In genomic region chr16:72728516-72728915, GRCh38 we compare ENCODE assay signal across 27 cellular contexts.
"Had no signal": no experiment of that assay in that cellular context is flagged by ENCODE, and none has a peak within 500 bp of the region (broad histone marks: within the 10 kb centered on the region; RNA-seq: fewer than 3 reads in every experiment).

No MANE protein-coding gene starts in this region.

- FAIRE-seq: urothelium cell line had no signal

- H3K27ac ChIP-seq: stomach, suprapubic skin, testis, thoracic aorta, thyroid gland, tibial artery, tibial nerve, transverse colon, upper lobe of left lung, upper lobe of right lung, uterus, vagina had no signal

- H3K27me3 ChIP-seq: stomach, suprapubic skin, testis, thyroid gland, tibial artery, tibial nerve, transverse colon, upper lobe of left lung, upper lobe of right lung, uterus, vagina had no signal

- ATAC-seq: stimulated activated effector memory CD8-positive, alpha-beta T cell treated with anti-CD3 and anti-CD28 coated beads, Interleukin-12 subunit alpha, Interleukin-12 subunit beta, amount 100 ng/mL, for 72 hours; stimulated activated memory B cell treated with anti-CD40 and anti-IgM and Interleukin-4, amounts not matched to agents 10 μg/mL and 1 μg/mL and 100 μg/mL, for 72 hours; stimulated activated naive B cell treated with anti-CD40 and anti-IgM and Interleukin-4, amounts not matched to agents 10 μg/mL and 1 μg/mL and 100 μg/mL, for 72 hours; stimulated activated naive CD8-positive, alpha-beta T cell treated with anti-CD3 and anti-CD28 coated beads, Interleukin-15, amount 100 ng/mL, for 72 hours; stimulated activated naive CD8-positive, alpha-beta T cell treated with anti-CD3 and anti-CD28 coated beads, Interleukin-15, Interleukin-2, amounts not matched to agents 100 U/mL and 50 U/mL, for 24 hours; upper lobe of right lung had no signal

- H3K9me3 ChIP-seq: suprapubic skin, testis, thoracic aorta, thyroid gland, transverse colon, upper lobe of left lung, uterus, vagina had no signal

- DNase-seq: stimulated activated CD4-positive, alpha-beta T cell treated with anti-CD3 and anti-CD28 coated beads, Interleukin-2, amount 100 ng/mL, for 48 hours; stimulated activated CD4-positive, alpha-beta T cell treated with anti-CD3 and anti-CD28 coated beads, Interleukin-4, amount 100 ng/mL, for 1 hour; stimulated activated CD4-positive, alpha-beta T cell treated with anti-CD3 and anti-CD28 coated beads, Interleukin-4, amount 100 ng/mL, for 24 hours; stimulated activated CD4-positive, alpha-beta T cell treated with anti-CD3 and anti-CD28 coated beads, Interleukin-4, amount 100 ng/mL, for 4 hours; stimulated activated CD8-positive, alpha-beta memory T cell treated with anti-CD3 and anti-CD28 coated beads, Interleukin-4, amount 100 ng/mL, for 48 hours; stimulated activated naive B cell treated with anti-CD40 and anti-IgM and Interleukin-4, amounts not matched to agents 10 μg/mL and 1 μg/mL and 100 μg/mL, for 72 hours; stimulated activated naive CD4-positive, alpha-beta T cell; stimulated activated naive CD4-positive, alpha-beta T cell treated with Interleukin-2 at 50 U/mL for 16 hours; stimulated activated naive CD8-positive, alpha-beta T cell treated with anti-CD3 and anti-CD28 coated beads, Interleukin-15, amount 100 ng/mL, for 72 hours; stimulated activated naive CD8-positive, alpha-beta T cell treated with anti-CD3 and anti-CD28 coated beads, Interleukin-15, Interleukin-2, amounts not matched to agents 100 U/mL and 50 U/mL, for 24 hours; stomach; substantia nigra; testis; thyroid gland; tibial artery; transverse colon; trophoblast cell; upper lobe of right lung; uterus had no signal

- H3K4me1 ChIP-seq: stomach, suprapubic skin, testis, tibial artery, tibial nerve, transverse colon, upper lobe of left lung, upper lobe of right lung, uterus, vagina had no signal

- H3K36me3 ChIP-seq: stomach, suprapubic skin, thoracic aorta, thyroid gland, tibial artery, transverse colon, upper lobe of left lung, upper lobe of right lung, uterus, vagina had no signal

- H3K4me3 ChIP-seq: stomach, suprapubic skin, testis, thoracic aorta, thyroid gland, tibial artery, tibial nerve, transverse colon, upper lobe of left lung, upper lobe of right lung, uterus, vagina had no signal
